In genomic region chr2:101120124-101120996, GRCh38 we compare ENCODE assay signal across 1 cellular context.
A peak's percentile ranks its signal among the peaks of the same experiment; 100 is the strongest.
TF ChIP-seq lines count a peak whose summit lies in the region.

No MANE protein-coding gene starts in this region.

TF ChIP-seq in HepG2, 621 proteins besides CTCF, POLR2A, EP300 and RAD21 (continued from another document and continues in another):
- TF ChIP-seq, protein P1, sequence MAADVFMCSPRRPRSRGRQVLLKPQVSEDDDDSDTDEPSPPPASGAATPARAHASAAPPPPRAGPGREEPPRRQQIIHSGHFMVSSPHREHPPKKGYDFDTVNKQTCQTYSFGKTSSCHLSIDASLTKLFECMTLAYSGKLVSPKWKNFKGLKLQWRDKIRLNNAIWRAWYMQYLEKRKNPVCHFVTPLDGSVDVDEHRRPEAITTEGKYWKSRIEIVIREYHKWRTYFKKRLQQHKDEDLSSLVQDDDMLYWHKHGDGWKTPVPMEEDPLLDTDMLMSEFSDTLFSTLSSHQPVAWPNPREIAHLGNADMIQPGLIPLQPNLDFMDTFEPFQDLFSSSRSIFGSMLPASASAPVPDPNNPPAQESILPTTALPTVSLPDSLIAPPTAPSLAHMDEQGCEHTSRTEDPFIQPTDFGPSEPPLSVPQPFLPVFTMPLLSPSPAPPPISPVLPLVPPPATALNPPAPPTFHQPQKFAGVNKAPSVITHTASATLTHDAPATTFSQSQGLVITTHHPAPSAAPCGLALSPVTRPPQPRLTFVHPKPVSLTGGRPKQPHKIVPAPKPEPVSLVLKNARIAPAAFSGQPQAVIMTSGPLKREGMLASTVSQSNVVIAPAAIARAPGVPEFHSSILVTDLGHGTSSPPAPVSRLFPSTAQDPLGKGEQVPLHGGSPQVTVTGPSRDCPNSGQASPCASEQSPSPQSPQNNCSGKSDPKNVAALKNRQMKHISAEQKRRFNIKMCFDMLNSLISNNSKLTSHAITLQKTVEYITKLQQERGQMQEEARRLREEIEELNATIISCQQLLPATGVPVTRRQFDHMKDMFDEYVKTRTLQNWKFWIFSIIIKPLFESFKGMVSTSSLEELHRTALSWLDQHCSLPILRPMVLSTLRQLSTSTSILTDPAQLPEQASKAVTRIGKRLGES (CRISPR knock-in tag; IDR thresholded peaks at IDR 0.05; ENCODE audit: borderline replicate concordance), result no peak
- TF ChIP-seq CEBPG (CRISPR knock-in tag; IDR thresholded peaks at IDR 0.05), result peak; percentile 34
- TF ChIP-seq, protein P2, sequence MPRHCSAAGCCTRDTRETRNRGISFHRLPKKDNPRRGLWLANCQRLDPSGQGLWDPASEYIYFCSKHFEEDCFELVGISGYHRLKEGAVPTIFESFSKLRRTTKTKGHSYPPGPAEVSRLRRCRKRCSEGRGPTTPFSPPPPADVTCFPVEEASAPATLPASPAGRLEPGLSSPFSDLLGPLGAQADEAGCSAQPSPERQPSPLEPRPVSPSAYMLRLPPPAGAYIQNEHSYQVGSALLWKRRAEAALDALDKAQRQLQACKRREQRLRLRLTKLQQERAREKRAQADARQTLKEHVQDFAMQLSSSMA (CRISPR knock-in tag; IDR thresholded peaks at IDR 0.05), result no peak
- no peak for TF ChIP-seq EEA1 (CRISPR knock-in tag; IDR thresholded peaks at IDR 0.05; ENCODE audit: borderline replicate concordance)
- TF ChIP-seq REPIN1 (CRISPR knock-in tag; IDR thresholded peaks at IDR 0.05; ENCODE audit: borderline replicate concordance, low read depth), result 0 out of 2 replicates have a peak, but pooled peaks have one; percentile 32
- 0 out of 2 replicates have a peak, but pooled peaks have one; percentile 22 for TF ChIP-seq ZNF280D (CRISPR knock-in tag; IDR thresholded peaks at IDR 0.05)
- TF ChIP-seq ZBTB21 (CRISPR knock-in tag; IDR thresholded peaks at IDR 0.05), result 0 out of 2 replicates have a peak, but pooled peaks have one; percentile 27
- TF ChIP-seq BHLHE40 (IDR thresholded peaks at IDR 0.05; ENCODE audit: low read length), result peak; percentile 88
- no peak for TF ChIP-seq TAF1 (CRISPR knock-in tag; IDR thresholded peaks at IDR 0.05)
- TF ChIP-seq, protein P3, sequence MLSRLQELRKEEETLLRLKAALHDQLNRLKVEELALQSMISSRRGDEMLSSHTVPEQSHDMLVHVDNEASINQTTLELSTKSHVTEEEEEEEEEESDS (CRISPR knock-in tag; IDR thresholded peaks at IDR 0.05; ENCODE audit: borderline replicate concordance), result no peak
- TF ChIP-seq ZNF737 (CRISPR knock-in tag; IDR thresholded peaks at IDR 0.05; ENCODE audit: borderline replicate concordance), result no peak
- TF ChIP-seq SNAI1 (CRISPR knock-in tag; IDR thresholded peaks at IDR 0.05; ENCODE audit: borderline replicate concordance), result peak; percentile 32; the same call in 1 of the 2 replicates
- TF ChIP-seq MXI1 (IDR thresholded peaks at IDR 0.05; ENCODE audit: borderline replicate concordance, low read depth, low read length), result peak; percentile 98
- peak; percentile 26; the same call in 1 of the 2 replicates for TF ChIP-seq HNF4G (IDR thresholded peaks at IDR 0.05; ENCODE audit: borderline replicate concordance, low read depth, low read length)
- TF ChIP-seq HNF4G (CRISPR knock-in tag; IDR thresholded peaks at IDR 0.05; ENCODE audit: borderline replicate concordance, low read depth), result no peak; the same call in 1 of the 2 replicates
- TF ChIP-seq, protein P4, sequence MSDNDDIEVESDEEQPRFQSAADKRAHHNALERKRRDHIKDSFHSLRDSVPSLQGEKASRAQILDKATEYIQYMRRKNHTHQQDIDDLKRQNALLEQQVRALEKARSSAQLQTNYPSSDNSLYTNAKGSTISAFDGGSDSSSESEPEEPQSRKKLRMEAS (IDR thresholded peaks at IDR 0.05), result peak; percentile 98
- no peak for TF ChIP-seq TRIM22 (IDR thresholded peaks at IDR 0.05)
- TF ChIP-seq ARHGAP35 (CRISPR knock-in tag; IDR thresholded peaks at IDR 0.05; ENCODE audit: borderline replicate concordance), result no peak
- TF ChIP-seq, protein P5, sequence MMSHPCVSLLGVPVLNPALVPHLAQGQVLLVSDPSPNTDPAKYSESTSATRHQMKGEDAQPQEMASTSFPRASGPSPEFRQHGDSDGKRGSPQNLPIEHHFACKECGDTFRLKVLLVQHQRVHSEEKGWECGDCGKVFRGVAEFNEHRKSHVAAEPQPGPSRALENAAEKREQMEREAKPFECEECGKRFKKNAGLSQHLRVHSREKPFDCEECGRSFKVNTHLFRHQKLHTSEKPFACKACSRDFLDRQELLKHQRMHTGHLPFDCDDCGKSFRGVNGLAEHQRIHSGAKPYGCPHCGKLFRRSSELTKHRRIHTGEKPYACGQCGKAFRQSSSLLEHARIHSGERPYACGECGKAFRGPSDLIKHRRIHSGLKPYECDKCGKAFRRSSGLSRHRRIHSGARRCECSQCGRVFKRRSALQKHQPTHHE (CRISPR knock-in tag; IDR thresholded peaks at IDR 0.05; ENCODE audit: borderline replicate concordance), result 0 out of 2 replicates have a peak, but pooled peaks have one; percentile 21
- no peak for TF ChIP-seq ZFP82 (CRISPR knock-in tag; IDR thresholded peaks at IDR 0.05; ENCODE audit: borderline replicate concordance)
- TF ChIP-seq ZNF557 (CRISPR knock-in tag; IDR thresholded peaks at IDR 0.05), result 0 out of 2 replicates have a peak, but pooled peaks have one; percentile 51
- TF ChIP-seq, protein P6, sequence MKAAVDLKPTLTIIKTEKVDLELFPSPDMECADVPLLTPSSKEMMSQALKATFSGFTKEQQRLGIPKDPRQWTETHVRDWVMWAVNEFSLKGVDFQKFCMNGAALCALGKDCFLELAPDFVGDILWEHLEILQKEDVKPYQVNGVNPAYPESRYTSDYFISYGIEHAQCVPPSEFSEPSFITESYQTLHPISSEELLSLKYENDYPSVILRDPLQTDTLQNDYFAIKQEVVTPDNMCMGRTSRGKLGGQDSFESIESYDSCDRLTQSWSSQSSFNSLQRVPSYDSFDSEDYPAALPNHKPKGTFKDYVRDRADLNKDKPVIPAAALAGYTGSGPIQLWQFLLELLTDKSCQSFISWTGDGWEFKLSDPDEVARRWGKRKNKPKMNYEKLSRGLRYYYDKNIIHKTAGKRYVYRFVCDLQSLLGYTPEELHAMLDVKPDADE (CRISPR knock-in tag; IDR thresholded peaks at IDR 0.05), result no peak
- TF ChIP-seq TFDP2 (CRISPR knock-in tag; IDR thresholded peaks at IDR 0.05), result no peak
- TF ChIP-seq IKZF5 (CRISPR knock-in tag; IDR thresholded peaks at IDR 0.05), result peak; percentile 95
- no peak for TF ChIP-seq ZNF678 (CRISPR knock-in tag; IDR thresholded peaks at IDR 0.05)
- TF ChIP-seq ELF4 (CRISPR knock-in tag; IDR thresholded peaks at IDR 0.05; ENCODE audit: borderline replicate concordance), result no peak
- TF ChIP-seq GLI4 (CRISPR knock-in tag; IDR thresholded peaks at IDR 0.05; ENCODE audit: borderline replicate concordance), result peak; percentile 60; the same call in 1 of the 2 replicates
- TF ChIP-seq PBX2 (CRISPR knock-in tag; IDR thresholded peaks at IDR 0.05), result peak; percentile 48
- TF ChIP-seq, protein P7, sequence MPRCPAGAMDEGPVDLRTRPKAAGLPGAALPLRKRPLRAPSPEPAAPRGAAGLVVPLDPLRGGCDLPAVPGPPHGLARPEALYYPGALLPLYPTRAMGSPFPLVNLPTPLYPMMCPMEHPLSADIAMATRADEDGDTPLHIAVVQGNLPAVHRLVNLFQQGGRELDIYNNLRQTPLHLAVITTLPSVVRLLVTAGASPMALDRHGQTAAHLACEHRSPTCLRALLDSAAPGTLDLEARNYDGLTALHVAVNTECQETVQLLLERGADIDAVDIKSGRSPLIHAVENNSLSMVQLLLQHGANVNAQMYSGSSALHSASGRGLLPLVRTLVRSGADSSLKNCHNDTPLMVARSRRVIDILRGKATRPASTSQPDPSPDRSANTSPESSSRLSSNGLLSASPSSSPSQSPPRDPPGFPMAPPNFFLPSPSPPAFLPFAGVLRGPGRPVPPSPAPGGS (CRISPR knock-in tag; IDR thresholded peaks at IDR 0.05), result 0 out of 2 replicates have a peak, but pooled peaks have one; percentile 28
- TF ChIP-seq, protein P8, sequence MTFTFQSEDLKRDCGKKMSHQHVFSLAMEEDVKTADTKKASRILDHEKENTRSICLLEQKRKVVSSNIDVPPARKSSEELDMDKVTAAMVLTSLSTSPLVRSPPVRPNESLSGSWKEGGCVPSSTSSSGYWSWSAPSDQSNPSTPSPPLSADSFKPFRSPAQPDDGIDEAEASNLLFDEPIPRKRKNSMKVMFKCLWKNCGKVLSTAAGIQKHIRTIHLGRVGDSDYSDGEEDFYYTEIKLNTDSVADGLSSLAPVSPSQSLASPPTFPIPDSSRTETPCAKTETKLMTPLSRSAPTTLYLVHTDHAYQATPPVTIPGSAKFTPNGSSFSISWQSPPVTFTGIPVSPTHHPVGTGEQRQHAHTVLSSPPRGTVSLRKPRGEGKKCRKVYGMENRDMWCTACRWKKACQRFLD (CRISPR knock-in tag; IDR thresholded peaks at IDR 0.05; ENCODE audit: borderline replicate concordance), result peak; percentile 30; the same call in 1 of the 2 replicates
- TF ChIP-seq ZNF761 (CRISPR knock-in tag; conservative IDR thresholded peaks at IDR 0.05), result peak; percentile 81
- TF ChIP-seq NFKBIZ (CRISPR knock-in tag; IDR thresholded peaks at IDR 0.05), result 0 out of 2 replicates have a peak, but pooled peaks have one; percentile 36
- peak; percentile 94 for TF ChIP-seq RXRA (CRISPR knock-in tag; IDR thresholded peaks at IDR 0.05)
- 0 out of 2 replicates have a peak, but pooled peaks have one; percentile 68 for TF ChIP-seq ZNF136 (CRISPR knock-in tag; IDR thresholded peaks at IDR 0.05; ENCODE audit: low read depth)
- no peak for TF ChIP-seq MAZ (IDR thresholded peaks at IDR 0.05; ENCODE audit: borderline replicate concordance, low read depth, low read length)
- TF ChIP-seq MAZ (CRISPR knock-in tag; IDR thresholded peaks at IDR 0.05; ENCODE audit: low read depth), result no peak
- 0 out of 2 replicates have a peak, but pooled peaks have one; percentile 25 for TF ChIP-seq KLF6 (CRISPR knock-in tag; IDR thresholded peaks at IDR 0.05)
- TF ChIP-seq REL (CRISPR knock-in tag; conservative IDR thresholded peaks at IDR 0.05), result no peak
- TF ChIP-seq POLR2AphosphoS2 (IDR thresholded peaks at IDR 0.05; ENCODE audit: low read depth, low read length), result no peak
- TF ChIP-seq, protein P9, sequence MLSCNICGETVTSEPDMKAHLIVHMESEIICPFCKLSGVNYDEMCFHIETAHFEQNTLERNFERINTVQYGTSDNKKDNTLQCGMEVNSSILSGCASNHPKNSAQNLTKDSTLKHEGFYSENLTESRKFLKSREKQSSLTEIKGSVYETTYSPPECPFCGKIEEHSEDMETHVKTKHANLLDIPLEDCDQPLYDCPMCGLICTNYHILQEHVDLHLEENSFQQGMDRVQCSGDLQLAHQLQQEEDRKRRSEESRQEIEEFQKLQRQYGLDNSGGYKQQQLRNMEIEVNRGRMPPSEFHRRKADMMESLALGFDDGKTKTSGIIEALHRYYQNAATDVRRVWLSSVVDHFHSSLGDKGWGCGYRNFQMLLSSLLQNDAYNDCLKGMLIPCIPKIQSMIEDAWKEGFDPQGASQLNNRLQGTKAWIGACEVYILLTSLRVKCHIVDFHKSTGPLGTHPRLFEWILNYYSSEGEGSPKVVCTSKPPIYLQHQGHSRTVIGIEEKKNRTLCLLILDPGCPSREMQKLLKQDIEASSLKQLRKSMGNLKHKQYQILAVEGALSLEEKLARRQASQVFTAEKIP (CRISPR knock-in tag; IDR thresholded peaks at IDR 0.05; ENCODE audit: borderline replicate concordance), result no peak
